ENCODE assay signal across 17 cellular contexts in the genomic region with DNA sequence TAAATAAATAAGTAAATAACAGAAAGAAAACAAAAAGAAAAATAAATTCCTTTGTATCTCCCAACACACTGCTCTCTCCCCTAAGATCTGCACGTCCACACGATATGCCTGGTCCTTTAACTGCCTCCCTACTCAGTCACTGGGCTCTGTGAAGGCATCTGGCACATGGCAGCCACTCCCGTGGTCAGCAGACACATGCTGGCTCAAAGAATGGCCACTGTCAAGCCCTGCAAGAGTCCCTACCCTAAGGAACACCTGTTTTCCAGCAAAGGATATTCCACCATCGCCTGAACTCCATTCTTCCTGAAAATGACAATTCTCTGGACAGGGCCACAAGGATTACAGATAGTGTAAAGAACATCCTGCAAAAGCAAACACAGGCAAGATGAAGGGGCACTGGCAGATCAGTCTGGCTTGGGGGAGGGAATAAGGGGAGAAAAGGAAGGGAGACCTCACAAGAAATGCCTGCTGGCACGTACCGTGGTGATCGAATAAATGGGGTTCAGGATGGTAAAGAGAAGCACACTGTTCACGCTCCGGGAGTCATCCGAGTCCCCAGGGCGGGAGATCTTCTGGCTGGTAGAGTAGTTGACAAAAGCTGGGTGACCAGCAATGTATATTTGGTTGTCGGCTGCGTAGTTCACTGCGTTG. TPM values are rescaled to one million over a fixed set of nuclear protein-coding genes. Genes with fewer than 3 reads are reported as not detected.
DNase-seq lines count a peak whose midpoint lies in the region; ATAC-seq, FAIRE-seq and TF ChIP-seq lines count a peak whose summit lies in the region.
"Had no signal": no experiment of that assay in that cellular context is flagged by ENCODE, and none has a peak within 500 bp of the region (broad histone marks: within the 10 kb centered on the region; RNA-seq: fewer than 3 reads in every experiment).

No MANE protein-coding gene starts in this region.

- no peak overlapping the region for H3K9ac ChIP-seq in mammary epithelial cell (ENCODE audit: insufficient read depth, low read length)

- in situ Hi-C loops in mammary epithelial cell (cut with MboI; ENCODE audit: low sequenced_read_pairs in 2 of 2) (loop anchor here (10.0 to 25.0 kb wide), 2 partner anchors 108 to 201 kb away; partner anchors contain the start of genes ACTN4 (in 1 of the 2) and CAPN12 (in 1 of the 2)), transverse colon (cut with MboI; ENCODE audit: low pct_ligation_motif_present in 1 of 4, low pct_unique_long_range_greater_than_20kb in 1 of 4, low sequenced_read_pairs in 3 of 4) (no loop called here)

- no peak overlapping the region for H2AFZ ChIP-seq in mammary epithelial cell (ENCODE audit: low read depth, low read length)

- H4K20me1 ChIP-seq in mammary epithelial cell (ENCODE audit: insufficient read depth, low read length): peaks cover 5% of the 10 kb centered on the region

- H3K9me3 ChIP-seq in psoas muscle (no peaks in the 10 kb centered on the region), mammary epithelial cell (replicated peaks; ENCODE audit: insufficient read depth, low read length) (no peaks in the 10 kb centered on the region), transverse colon (no peaks in the 10 kb centered on the region)
- H3K9me3 ChIP-seq: left lung, neutrophil, tibial nerve had no signal

- BruUV-seq in mammary epithelial cell (replicated peaks; lab: Mats Ljungman, UMichigan): no TSS peak

- TF ChIP-seq EP300 in transverse colon (IDR thresholded peaks at IDR 0.05; ENCODE audit: low read depth): no peak

- peaks cover 86% of the 10 kb centered on the region for H3K79me2 ChIP-seq in mammary epithelial cell (ENCODE audit: insufficient read depth, low read length)

- no peaks in the 10 kb centered on the region for H3K9me3 Mint-ChIP-seq in T-helper 2 cell treated with Interferon-gamma antibody and Interleukin-4, amounts not matched to agents 5 μg/mL and 100 μg/mL, for 36 hours
- H3K9me3 Mint-ChIP-seq in IgD-negative memory B cell: no peaks in the 10 kb centered on the region
- no peaks in the 10 kb centered on the region for H3K9me3 Mint-ChIP-seq in brain

- ATAC-seq in psoas muscle: no peak
- ATAC-seq: left lung had no signal

- H3K4me1 ChIP-seq in psoas muscle: peaks cover 73% of the 10 kb centered on the region
- H3K4me1 ChIP-seq in mammary epithelial cell (ENCODE audit: insufficient read depth, low read length): peaks cover 18% of the 10 kb centered on the region
- H3K4me1 ChIP-seq in transverse colon: peaks cover 15 to 42% (median 25%) of the 10 kb centered on the region in 4 donors

- H3K4me3 ChIP-seq in psoas muscle (no peak overlapping the region), mammary epithelial cell (replicated peaks in 1 of 3; ENCODE audit: insufficient read depth in 1 of 3, low read depth in 2 of 3, low read length in 3 of 3) (no peak overlapping the region), transverse colon (no peak overlapping the region)
- H3K4me3 ChIP-seq: left lung, SK-N-MC, tibial nerve had no signal

- 68 to 71% (median 69%) methylated on average over 14 of the region's 14 CpGs for WGBS in psoas muscle, 3 donors
- 88% methylated on average over 14 of the region's 14 CpGs for WGBS in mammary epithelial cell (ENCODE audit: low coverage, missing lambda C conversion rate)
- 94% methylated on average over 6 to 14 of the region's 14 CpGs for WGBS in transverse colon (ENCODE audit: low coverage in 1 of 2), 2 donors

- H3K4me3 Mint-ChIP-seq in T-helper 2 cell treated with Interferon-gamma antibody and Interleukin-4, amounts not matched to agents 5 μg/mL and 100 μg/mL, for 36 hours: peak overlapping the region; percentile 44
- H3K4me3 Mint-ChIP-seq in IgD-negative memory B cell: peak overlapping the region in 1 of 4 donors; percentile 63
- peak overlapping the region in 3 of 5 experiments; percentile 4 to 72 (median 29) for H3K4me3 Mint-ChIP-seq in brain

- H3K36me3 ChIP-seq in psoas muscle (ENCODE audit: insufficient read depth in 1 of 2, low read depth in 1 of 2) (peaks cover 25 to 81% of the 10 kb centered on the region in 2 donors), mammary epithelial cell (ENCODE audit: insufficient read depth, low read length) (peaks cover 57% of the 10 kb centered on the region), transverse colon (peaks cover 0 to 71% (median 36%) of the 10 kb centered on the region in 4 donors)

- peak overlapping the region; percentile 70 for H3K27ac Mint-ChIP-seq in T-helper 2 cell treated with Interferon-gamma antibody and Interleukin-4, amounts not matched to agents 5 μg/mL and 100 μg/mL, for 36 hours
- H3K27ac Mint-ChIP-seq in IgD-negative memory B cell (peak overlapping the region in 2 of 3 donors; percentile 46 to 57), brain (peak overlapping the region in 3 of 5 experiments; percentile 38 to 91 (median 77))

- H3K4me1 Mint-ChIP-seq in T-helper 2 cell treated with Interferon-gamma antibody and Interleukin-4, amounts not matched to agents 5 μg/mL and 100 μg/mL, for 36 hours (ENCODE audit: low read depth): peaks cover 68% of the 10 kb centered on the region
- H3K4me1 Mint-ChIP-seq in IgD-negative memory B cell (peaks cover 20 to 56% (median 41%) of the 10 kb centered on the region in 3 donors), brain (peaks cover 64% of the 10 kb centered on the region)

- TF ChIP-seq CTCF in brain (conservative IDR thresholded peaks at IDR 0.05) (no peak), psoas muscle (IDR thresholded peaks at IDR 0.05) (no peak), mammary epithelial cell (conservative IDR thresholded peaks at IDR 0.05 in 1 of 2, IDR thresholded peaks at IDR 0.05 in 1 of 2; ENCODE audit: extremely low read depth in 1 of 2, insufficient read depth in 1 of 2, low read depth in 1 of 2, low read length in 2 of 2) (no peak), transverse colon (IDR thresholded peaks at IDR 0.05) (no peak)

- H3K4me2 ChIP-seq in mammary epithelial cell (ENCODE audit: insufficient read depth, low read depth, low read length): no peak overlapping the region

- dilution Hi-C loops in mammary epithelial cell (cut with HindIII; ENCODE audit: low sequenced_read_pairs): no loop called here

- no peak for FAIRE-seq in GM12892 (lab: Jason Lieb, UNC)
- FAIRE-seq: A204.1 had no signal

- intact Hi-C loops in psoas muscle (cut with DNase I) (no loop called here), mammary epithelial cell (cut with micrococcal nuclease) (no loop called here), transverse colon (cut with DNase I; ENCODE audit: low total_unique reads) (no loop called here)

- peaks cover 82% of the 10 kb centered on the region for H3K36me3 Mint-ChIP-seq in T-helper 2 cell treated with Interferon-gamma antibody and Interleukin-4, amounts not matched to agents 5 μg/mL and 100 μg/mL, for 36 hours (ENCODE audit: low read depth)
- H3K36me3 Mint-ChIP-seq in IgD-negative memory B cell: peaks cover 10% of the 10 kb centered on the region
- H3K36me3 Mint-ChIP-seq in brain: peaks cover 84% of the 10 kb centered on the region

- DNase-seq in T-helper 2 cell treated with Interferon-gamma antibody and Interleukin-4, amounts not matched to agents 5 μg/mL and 100 μg/mL, for 36 hours (ENCODE audit: low spot score): no peak
- DNase-seq in T-helper 2 cell: no peak
- DNase-seq in psoas muscle: peak in 1 of 2 donors; percentile 62
- DNase-seq in mammary epithelial cell: no peak
- no peak for DNase-seq in GM12892 (ENCODE audit: insufficient read length)
- no peak for DNase-seq in transverse colon
- DNase-seq: activated effector memory CD4-positive, alpha-beta T cell treated with anti-CD3 and anti-CD28 coated beads, Interleukin-2, amount 50 U/mL, for 16 hours; caudate nucleus; DMS 273 treated with DMSO at 0.1 percent for 48 hours; left lung had no signal

- no peaks in the 10 kb centered on the region for H3K27me3 Mint-ChIP-seq in T-helper 2 cell treated with Interferon-gamma antibody and Interleukin-4, amounts not matched to agents 5 μg/mL and 100 μg/mL, for 36 hours (ENCODE audit: low read depth)
- H3K27me3 Mint-ChIP-seq in IgD-negative memory B cell (peaks cover 2% of the 10 kb centered on the region), brain (peaks cover 9% of the 10 kb centered on the region)

- TF ChIP-seq POLR2A in GM12892 (IDR thresholded peaks at IDR 0.05; ENCODE audit: low read depth, low read length) (no peak), transverse colon (IDR thresholded peaks at IDR 0.05) (no peak)

- CTCF ChIA-PET in mammary epithelial cell (lab: Charles Lee; ENCODE audit: low non-redundant PET): no interaction called here

- H3K27ac ChIP-seq in psoas muscle (peak overlapping the region; percentile 100), mammary epithelial cell (ENCODE audit: insufficient read depth, low read depth, low read length) (no peak overlapping the region), transverse colon (peak overlapping the region in 1 of 4 donors; percentile 2)
- H3K27ac ChIP-seq: left lung, SK-N-MC, tibial nerve had no signal

- H3K27me3 ChIP-seq in psoas muscle (ENCODE audit: insufficient read depth in 3 of 3, low read length in 2 of 3) (no peaks in the 10 kb centered on the region), mammary epithelial cell (ENCODE audit: insufficient read depth, low read length) (no peaks in the 10 kb centered on the region), transverse colon (no peaks in the 10 kb centered on the region)
- H3K27me3 ChIP-seq: left lung, neutrophil, tibial nerve had no signal

RNA-seq across cellular contexts. Expression of gene HNRNPL, which starts 4.3 kb away (rescaled TPM):
- polyA plus RNA-seq in IgD-negative memory B cell (78.9 TPM), brain (ENCODE audit: insufficient read depth, low read depth, low replicate concordance) (465 TPM), psoas muscle (100 to 1,000 TPM; 109 to 215 (median 191) TPM), mammary epithelial cell (242 TPM)
- total RNA-seq in psoas muscle (100 to 1,000 TPM; 151 to 229 (median 198) TPM), mammary epithelial cell (100 to 1,000 TPM; 200 to 391 TPM), transverse colon (100 to 1,000 TPM; 139 to 200 (median 174) TPM)
- polyA minus RNA-seq in mammary epithelial cell: 784 TPM
- 282 TPM for polyA plus RNA-seq in GM12892 (2012; ENCODE audit: missing spikeins)

RNA-seq across cellular contexts. Expression of gene ECH1, which starts 13.9 kb away (rescaled TPM):
- polyA plus RNA-seq in IgD-negative memory B cell (307 TPM), brain (ENCODE audit: insufficient read depth, low read depth, low replicate concordance) (280 TPM), psoas muscle (100 to 1,000 TPM; 512 to 649 (median 601) TPM), mammary epithelial cell (74.5 TPM)
- total RNA-seq in psoas muscle (100 to 1,000 TPM; 279 to 572 (median 404) TPM), mammary epithelial cell (10 to 100 TPM; 66.0 to 75.9 TPM), transverse colon (100 to 1,000 TPM; 181 to 313 (median 228) TPM)
- 85.9 TPM for polyA minus RNA-seq in mammary epithelial cell
- 165 TPM for polyA plus RNA-seq in GM12892 (2012; ENCODE audit: missing spikeins)

RNA-seq across cellular contexts. Expression of gene RINL, which starts 32.6 kb away (rescaled TPM):
- polyA plus RNA-seq in IgD-negative memory B cell: 61.3 TPM
- 4.3 TPM for polyA plus RNA-seq in brain (ENCODE audit: insufficient read depth, low read depth, low replicate concordance)
- total RNA-seq in psoas muscle: 1 to 10 TPM; 1.5 to 4.8 (median 2.2) TPM
- polyA plus RNA-seq in psoas muscle: 1 to 10 TPM; 2.2 to 3.4 (median 2.2) TPM
- 1 to 10 TPM; 5.7 to 9.2 TPM for total RNA-seq in mammary epithelial cell
- polyA plus RNA-seq in mammary epithelial cell: 2.4 TPM
- 1.3 TPM for polyA minus RNA-seq in mammary epithelial cell
- 31.9 TPM for polyA plus RNA-seq in GM12892 (2012; ENCODE audit: missing spikeins)
- total RNA-seq in transverse colon: 1 to 10 TPM; 1.8 to 7.0 (median 3.6) TPM

RNA-seq across cellular contexts. Expression of gene LGALS4, which starts 32.8 kb away (rescaled TPM):
- polyA plus RNA-seq in IgD-negative memory B cell: not detected
- polyA plus RNA-seq in brain (ENCODE audit: insufficient read depth, low read depth, low replicate concordance): 0.93 TPM
- 1 to 10 TPM in 2 of 4 donors, under 1 TPM in 2; 0.62 to 2.0 (median 0.98) TPM for total RNA-seq in psoas muscle
- polyA plus RNA-seq in psoas muscle: under 1 TPM; 0.31 to 0.77 (median 0.53) TPM
- total RNA-seq in mammary epithelial cell: under 1 TPM in 1 of 2 donors, not detected in 1; 0.47 TPM
- polyA plus RNA-seq in mammary epithelial cell: 0.20 TPM
- not detected for polyA minus RNA-seq in mammary epithelial cell
- polyA plus RNA-seq in GM12892 (2012; ENCODE audit: missing spikeins): 0.78 TPM
- 1,000 to 10,000 TPM; 1,815 to 4,845 (median 3,695) TPM for total RNA-seq in transverse colon
- total RNA-seq: M059J had no signal

RNA-seq across cellular contexts. Expression of gene SIRT2, which starts 53.9 kb away (rescaled TPM):
- 45.5 TPM for polyA plus RNA-seq in IgD-negative memory B cell
- 247 TPM for polyA plus RNA-seq in brain (ENCODE audit: insufficient read depth, low read depth, low replicate concordance)
- 100 to 1,000 TPM; 133 to 180 (median 147) TPM for total RNA-seq in psoas muscle
- 100 to 1,000 TPM; 140 to 260 (median 204) TPM for polyA plus RNA-seq in psoas muscle
- 10 to 100 TPM; 43.3 to 65.3 TPM for total RNA-seq in mammary epithelial cell
- polyA plus RNA-seq in mammary epithelial cell: 45.6 TPM
- polyA minus RNA-seq in mammary epithelial cell: 51.2 TPM
- 19.7 TPM for polyA plus RNA-seq in GM12892 (2012; ENCODE audit: missing spikeins)
- total RNA-seq in transverse colon: 100 to 1,000 TPM in 1 of 4 donors, 10 to 100 TPM in 3; 56.3 to 128 (median 64.2) TPM

Comparison
In these comparisons a context has a peak if more than half of its experiments do, and no peak if none do; other contexts are left out.
1. RNA of gene RINL, which starts 32.6 kb away (polyA plus RNA-seq): 61.3 TPM in IgD-negative memory B cell (single experiment); 4.3 TPM in brain (single experiment), 2.4 TPM in mammary epithelial cell (single experiment) and 2.2 to 3.4 TPM in psoas muscle; every median in the first group is over 10 times any median in the second.
2. in situ Hi-C loops: an anchor here in mammary epithelial cell (10.0 to 25.0 kb wide); none called in transverse colon.
3. Peak in every context shown above with its lines, with median percentiles within 50 percentile points of each other: H3K27ac Mint-ChIP-seq.